ENCODE assay signal across 16 cellular contexts in genomic region chr12:132746621-132747020, GRCh38.
"Had no signal": no experiment of that assay in that cellular context is flagged by ENCODE, and none has a peak within 500 bp of the region (broad histone marks: within the 10 kb centered on the region; RNA-seq: fewer than 3 reads in every experiment).

No MANE protein-coding gene starts in this region.

- ATAC-seq: foreskin keratinocyte; left colon; left ventricle myocardium superior; natural killer cell treated with Interleukin-12 subunit alpha and Interleukin-12 subunit beta and Interleukin-15 and Interleukin-18, amount 100 ng/mL, for 72 hours; pancreas; right cardiac atrium had no signal

- DNase-seq: effector memory CD4-positive, alpha-beta T cell; esophagus squamous epithelium; foreskin keratinocyte; immature natural killer cell; left colon; mesenchymal stem cell; midbrain; occipital lobe; small intestine; stimulated activated CD4-positive, alpha-beta T cell treated with anti-CD3 and anti-CD28 coated beads, Interleukin-12 subunit alpha, Interleukin-12 subunit beta, amount 100 ng/mL, for 4 hours; stimulated activated naive CD4-positive, alpha-beta T cell; thyroid gland had no signal
